Comparison of ENCODE assay signal across 15 cellular contexts in the genomic region with DNA sequence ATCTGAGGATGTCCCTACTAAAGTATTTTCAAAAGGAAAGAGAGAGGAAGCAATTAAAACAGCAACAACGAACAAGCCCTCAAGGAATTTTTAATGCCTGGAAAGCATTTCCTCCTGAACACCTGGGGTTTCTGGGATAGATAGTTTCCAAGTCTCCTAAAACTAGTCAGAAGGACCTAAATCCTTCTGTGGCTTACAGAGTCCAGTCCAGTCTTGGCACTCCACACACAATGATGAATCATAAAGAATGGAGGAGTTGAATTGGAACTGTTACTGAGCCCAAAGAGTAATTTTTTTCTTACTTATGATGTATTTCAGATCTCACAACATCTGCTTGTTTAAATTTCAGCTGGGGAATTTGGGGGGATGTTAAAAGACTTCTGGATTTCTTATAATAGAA.
DNase-seq lines count a peak whose midpoint lies in the region; ATAC-seq and TF ChIP-seq lines count a peak whose summit lies in the region.
"Had no signal": no experiment of that assay in that cellular context is flagged by ENCODE, and none has a peak within 500 bp of the region (broad histone marks: within the 10 kb centered on the region; RNA-seq: fewer than 3 reads in every experiment).

No MANE protein-coding gene starts in this region.

- POLR2A ChIA-PET in RWPE1 (lab: Yijun Ruan, JAX; ENCODE audit: low non-redundant PET): no interaction called here

- H3K27ac ChIP-seq in RWPE1: no peak overlapping the region

- CTCF ChIA-PET in RWPE1 (lab: Yijun Ruan, JAX): no interaction called here

- no peak for ATAC-seq in HG03469 (IDR thresholded peaks at IDR 0.05; ENCODE audit: unreplicated experiment)
- ATAC-seq: left lobe of liver had no signal

- no peaks in the 10 kb centered on the region for H3K36me3 Mint-ChIP-seq in osteocyte (ENCODE audit: unreplicated experiment)
- H3K36me3 Mint-ChIP-seq: CD8-positive, alpha-beta memory T cell had no signal

- no peak overlapping the region for H3K4me3 Mint-ChIP-seq in osteocyte (ENCODE audit: unreplicated experiment)
- H3K4me3 Mint-ChIP-seq: CD8-positive, alpha-beta memory T cell; neural crest cell had no signal

- DNase-seq in EH (ENCODE audit: low read depth): peak; percentile 78
- DNase-seq in RWPE1 (ENCODE audit: low spot score): peak; percentile 21
- peak; percentile 38 for DNase-seq in epithelial cell of proximal tubule (ENCODE audit: low read depth)
- no peak for DNase-seq in osteocyte (ENCODE audit: extremely low spot score, unreplicated experiment)
- DNase-seq in activated CD4-positive, CD25-positive, alpha-beta regulatory T cell treated with anti-CD3 and anti-CD28 coated beads, Interleukin-2, amount 50 U/mL, for 72 hours: no peak
- DNase-seq in activated T-cell treated with anti-CD3 and anti-CD28 coated beads for 4 hours: no peak
- DNase-seq in effector CD4-positive, alpha-beta T cell: no peak
- DNase-seq: activated naive CD4-positive, alpha-beta T cell treated with anti-CD3 and anti-CD28 coated beads, Interleukin-2, amount 50 U/mL, for 16 hours; CD8-positive, alpha-beta memory T cell; NCI-H1694; NCI-H526 treated with DMSO at 0.1 percent for 48 hours had no signal

- TF ChIP-seq CTCF in RWPE1 (conservative IDR thresholded peaks at IDR 0.05; ENCODE audit: low read depth) (no peak), epithelial cell of proximal tubule (conservative IDR thresholded peaks at IDR 0.05; ENCODE audit: low read depth, low read length) (no peak), osteocyte (IDR thresholded peaks at IDR 0.05) (no peak)

- H3K4me3 ChIP-seq in epithelial cell of proximal tubule (ENCODE audit: low read depth, low read length): no peak overlapping the region
- H3K4me3 ChIP-seq: coronary artery had no signal

- peak overlapping the region; percentile 5 for H3K27ac Mint-ChIP-seq in osteocyte (ENCODE audit: unreplicated experiment)
- H3K27ac Mint-ChIP-seq: CD8-positive, alpha-beta memory T cell had no signal

- peaks cover 49% of the 10 kb centered on the region for H3K4me1 Mint-ChIP-seq in osteocyte (ENCODE audit: unreplicated experiment)
- H3K4me1 Mint-ChIP-seq: CD8-positive, alpha-beta memory T cell; neural crest cell had no signal

- peaks cover 7% of the 10 kb centered on the region for H3K9me3 Mint-ChIP-seq in osteocyte (ENCODE audit: unreplicated experiment)
- H3K9me3 Mint-ChIP-seq: CD8-positive, alpha-beta memory T cell had no signal

- no peaks in the 10 kb centered on the region for H3K27me3 Mint-ChIP-seq in osteocyte (ENCODE audit: unreplicated experiment)

Comparison
In these comparisons a context has a peak if more than half of its experiments do, and no peak if none do; other contexts are left out.
1. DNase-seq: peak in EH (single experiment), RWPE1 (single experiment) and epithelial cell of proximal tubule (single experiment); none in osteocyte (single experiment), activated CD4-positive, CD25-positive, alpha-beta regulatory T cell treated with anti-CD3 and anti-CD28 coated beads, Interleukin-2, amount 50 U/mL, for 72 hours (single experiment), activated T-cell treated with anti-CD3 and anti-CD28 coated beads for 4 hours (single experiment) and effector CD4-positive, alpha-beta T cell (single experiment).